ENCODE assay signal across 8 cellular contexts in the genomic region with DNA sequence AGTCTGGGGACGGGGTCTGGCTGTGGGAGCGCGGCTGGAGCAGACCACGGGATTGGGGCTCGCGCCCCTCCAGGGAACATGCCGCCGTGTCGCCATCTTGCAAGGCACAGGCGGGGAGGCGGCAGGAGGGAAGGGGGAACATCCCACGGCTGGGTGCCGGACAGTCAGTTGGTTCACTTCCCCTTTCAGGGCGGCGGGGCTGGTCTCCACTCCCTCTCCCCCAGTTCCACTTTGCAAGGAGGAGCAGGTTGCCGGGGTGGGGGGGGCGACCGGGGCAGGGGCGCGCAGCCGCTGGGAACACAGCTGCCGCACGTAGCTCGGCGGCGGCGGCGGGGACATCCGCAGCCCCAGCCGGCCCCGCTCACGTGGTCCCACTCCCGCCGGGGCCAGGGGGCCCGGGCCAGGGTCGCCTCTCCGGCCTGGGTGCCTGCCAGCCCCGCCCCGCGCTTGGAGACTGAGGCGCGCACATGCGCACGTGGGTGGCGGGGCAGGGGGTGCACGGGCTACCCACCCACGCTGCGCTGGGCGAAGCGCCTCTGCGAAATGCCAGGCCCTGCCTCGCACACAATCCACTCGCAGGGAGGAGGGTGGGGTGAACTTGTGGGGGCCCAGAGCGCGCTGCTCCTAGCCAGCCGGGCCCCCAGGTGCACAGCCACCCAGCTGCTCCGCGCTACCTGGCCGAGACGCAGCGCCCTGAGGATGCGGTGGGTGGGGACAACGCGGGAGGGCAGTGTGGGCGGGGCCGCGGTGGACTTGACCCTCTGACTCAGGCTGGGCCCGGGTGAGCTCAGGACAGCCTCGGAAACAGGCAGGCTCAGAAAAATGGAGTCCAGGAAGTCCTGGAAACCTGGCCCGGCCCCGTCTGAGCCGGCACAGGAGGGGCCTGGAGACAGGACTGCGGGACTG. TPM values are rescaled to one million over a fixed set of nuclear protein-coding genes. Genes with fewer than 3 reads are reported as not detected.
DNase-seq lines count a peak whose midpoint lies in the region; ATAC-seq, FAIRE-seq and TF ChIP-seq lines count a peak whose summit lies in the region.

No MANE protein-coding gene starts in this region.

- no peak for TF ChIP-seq EP300 in stomach (IDR thresholded peaks at IDR 0.05)

- H3K27ac ChIP-seq in Karpas-422 (ENCODE audit: low read length) (peak overlapping the region; percentile 96), endothelial cell of umbilical vein (ENCODE audit: insufficient read depth, low read depth, low read length) (peak overlapping the region; percentile 52), mesenchymal stem cell (ENCODE audit: low read length, poor library complexity, severe bottlenecking) (peak overlapping the region; percentile 48), stomach (peak overlapping the region; percentile 85 to 94 (median 91))

- H4K8ac ChIP-seq in mesenchymal stem cell (ENCODE audit: low read length), result peak overlapping the region; percentile 99

- peaks cover 68% of the 10 kb centered on the region for H4K20me1 ChIP-seq in Karpas-422 (ENCODE audit: insufficient read depth, low read depth, low read length)
- no peaks in the 10 kb centered on the region for H4K20me1 ChIP-seq in endothelial cell of umbilical vein (replicated peaks; ENCODE audit: control insufficient read depth, extremely low read depth, insufficient read depth, low read length)

- H2BK5ac ChIP-seq in mesenchymal stem cell (ENCODE audit: low read depth, low read length, poor library complexity, severe bottlenecking), result no peak overlapping the region

- POLR2A ChIA-PET in endothelial cell of umbilical vein (lab: Charles Lee), result interaction anchor here (0.6 kb wide), 1 partner anchor 1200 kb away, joined by 3 read pairs; no protein-coding TSS in a partner anchor

- no TSS peak for BruUV-seq in endothelial cell of umbilical vein (replicated peaks; lab: Mats Ljungman, UMichigan)

- peak; percentile 17 for TF ChIP-seq POLR2A in endothelial cell of umbilical vein (IDR thresholded peaks at IDR 0.05; ENCODE audit: low read depth, low read length)
- TF ChIP-seq POLR2A in stomach (IDR thresholded peaks at IDR 0.05), result peak in 1 of 4 donors; percentile 13

- peak overlapping the region; percentile 88 to 92 for H2BK12ac ChIP-seq in mesenchymal stem cell (ENCODE audit: low read length in 2 of 2)

- peak overlapping the region; percentile 93 to 98 for H3K18ac ChIP-seq in mesenchymal stem cell (ENCODE audit: low read depth in 1 of 2, low read length in 2 of 2)

- H3K27me3 ChIP-seq in Karpas-422 (ENCODE audit: low read length) (no peaks in the 10 kb centered on the region), endothelial cell of umbilical vein (ENCODE audit: control insufficient read depth in 2 of 2, insufficient read depth in 2 of 2, low read length in 2 of 2) (no peaks in the 10 kb centered on the region), mesenchymal stem cell (ENCODE audit: control insufficient read depth in 1 of 2, insufficient read depth in 1 of 2, low read length in 2 of 2) (no peaks in the 10 kb centered on the region), stomach (peaks cover 0 to 15% (median 0%) of the 10 kb centered on the region in 3 donors)

- ATAC-seq in GM18867 (IDR thresholded peaks at IDR 0.05; ENCODE audit: unreplicated experiment) (no peak), GM18907 (IDR thresholded peaks at IDR 0.05; ENCODE audit: unreplicated experiment) (no peak)

- H3K4me1 ChIP-seq in Karpas-422 (ENCODE audit: low read length), result peaks cover 91% of the 10 kb centered on the region
- peaks cover 51% of the 10 kb centered on the region for H3K4me1 ChIP-seq in endothelial cell of umbilical vein (ENCODE audit: control insufficient read depth, extremely low read depth, insufficient read depth, low read length)
- H3K4me1 ChIP-seq in mesenchymal stem cell (ENCODE audit: control insufficient read depth, insufficient read depth, low read depth, low read length), result peaks cover 85% of the 10 kb centered on the region
- peaks cover 96 to 100% (median 100%) of the 10 kb centered on the region in 4 donors for H3K4me1 ChIP-seq in stomach

- H3K14ac ChIP-seq in mesenchymal stem cell (ENCODE audit: low read length in 2 of 2), result peak overlapping the region in 1 of 2 experiments; percentile 96

- peak overlapping the region; percentile 87 for H2BK15ac ChIP-seq in mesenchymal stem cell (ENCODE audit: low read depth, poor library complexity, severe bottlenecking)

- WGBS in mesenchymal stem cell, result 8% methylated on average over 52 of the region's 73 CpGs
- 1 to 12% (median 5%) methylated on average over 18 to 70 of the region's 73 CpGs for WGBS in stomach, 5 donors

- dilution Hi-C loops in endothelial cell of umbilical vein (cut with MboI; ENCODE audit: extremely low pct_ligation_motif_present, low sequenced_read_pairs), result no loop called here

- no peak for TF ChIP-seq CTCF in endothelial cell of umbilical vein (IDR thresholded peaks at IDR 0.05; ENCODE audit: extremely low read depth in 1 of 2, insufficient read depth in 1 of 2, low read depth in 1 of 2, low read length in 2 of 2)
- TF ChIP-seq CTCF in stomach (IDR thresholded peaks at IDR 0.05), result no peak

- H3K9me2 ChIP-seq in Karpas-422 (replicated peaks; ENCODE audit: insufficient read depth, low read length), result no peaks in the 10 kb centered on the region

- H2AFZ ChIP-seq in Karpas-422 (ENCODE audit: low read length) (no peak overlapping the region), endothelial cell of umbilical vein (ENCODE audit: low read depth, low read length) (no peak overlapping the region), mesenchymal stem cell (ENCODE audit: low read depth, low read length) (no peak overlapping the region)

- DNase-seq in GF-D8 (lab: John Stamatoyannopoulos, UW) (peak; percentile 81), Karpas-422 (peak; percentile 88), endothelial cell of umbilical vein (ENCODE audit: low read depth, low spot score) (peak; percentile 76), mesenchymal stem cell (peak; percentile 85), stomach (peak; percentile 92)
- DNase-seq in activated CD4-positive, alpha-beta T cell treated with anti-CD3 and anti-CD28 coated beads, Interleukin-2, amount 50 U/mL, for 1 hour, result peak; percentile 33

- H3K4me3 ChIP-seq in Karpas-422 (ENCODE audit: low read length) (peak overlapping the region; percentile 93), endothelial cell of umbilical vein (replicated peaks in 1 of 3; ENCODE audit: insufficient read depth in 1 of 3, low read depth in 1 of 3, low read length in 3 of 3) (peak overlapping the region in 2 of 3 experiments; percentile 8 to 17), mesenchymal stem cell (ENCODE audit: insufficient read depth in 1 of 2, low read depth in 1 of 2, low read length in 2 of 2) (peak overlapping the region; percentile 50 to 69), stomach (peak overlapping the region; percentile 44 to 55 (median 48))

- peak overlapping the region; percentile 90 for H3K4me2 ChIP-seq in Karpas-422 (ENCODE audit: low read depth, low read length, poor library complexity, severe bottlenecking)
- peak overlapping the region; percentile 45 for H3K4me2 ChIP-seq in endothelial cell of umbilical vein (ENCODE audit: insufficient read depth, low read length)
- H3K4me2 ChIP-seq in mesenchymal stem cell (ENCODE audit: low read length, poor library complexity, severe bottlenecking), result peak overlapping the region; percentile 88

- peak overlapping the region; percentile 84 to 98 for H3K4ac ChIP-seq in mesenchymal stem cell (ENCODE audit: low read depth in 1 of 2, low read length in 2 of 2)

- intact Hi-C loops in endothelial cell of umbilical vein (cut with micrococcal nuclease), result no loop called here
- intact Hi-C loops in stomach (cut with DNase I; ENCODE audit: low total_unique reads), result no loop called here

- peak overlapping the region; percentile 22 to 81 for H3K23ac ChIP-seq in mesenchymal stem cell (ENCODE audit: low read length in 2 of 2)

- H3K9me3 ChIP-seq in Karpas-422 (ENCODE audit: low read length), result no peaks in the 10 kb centered on the region
- H3K9me3 ChIP-seq in endothelial cell of umbilical vein (replicated peaks; ENCODE audit: control insufficient read depth, insufficient read depth, low read length), result no peaks in the 10 kb centered on the region
- H3K9me3 ChIP-seq in mesenchymal stem cell (ENCODE audit: control insufficient read depth, low read length), result no peaks in the 10 kb centered on the region
- no peaks in the 10 kb centered on the region for H3K9me3 ChIP-seq in stomach

- CTCF ChIA-PET in endothelial cell of umbilical vein (lab: Charles Lee), result interaction anchor here (0.5 to 2.1 kb wide), 4 partner anchors 8 to 65 kb away, joined by 3 to 14 read pairs (median 4); no protein-coding TSS in a partner anchor

- H2AK5ac ChIP-seq in mesenchymal stem cell (ENCODE audit: low read length, severe bottlenecking), result peak overlapping the region; percentile 29

- H3K9me1 ChIP-seq in endothelial cell of umbilical vein (replicated peaks; ENCODE audit: control insufficient read depth, extremely low read depth, insufficient read depth, low read length), result no peaks in the 10 kb centered on the region

- no peaks in the 10 kb centered on the region for H3K36me3 ChIP-seq in Karpas-422 (ENCODE audit: insufficient read depth, low read length)
- H3K36me3 ChIP-seq in endothelial cell of umbilical vein (ENCODE audit: control insufficient read depth in 2 of 2, extremely low read depth in 1 of 2, insufficient read depth in 2 of 2, low read length in 2 of 2), result no peaks in the 10 kb centered on the region
- peaks cover 0 to 22% of the 10 kb centered on the region in 2 experiments for H3K36me3 ChIP-seq in mesenchymal stem cell (ENCODE audit: control insufficient read depth in 1 of 2, insufficient read depth in 2 of 2, low read depth in 1 of 2, low read length in 2 of 2)
- H3K36me3 ChIP-seq in stomach, result peaks cover 0 to 8% (median 2%) of the 10 kb centered on the region in 4 donors

- peaks cover 96% of the 10 kb centered on the region for H3K79me2 ChIP-seq in Karpas-422 (ENCODE audit: low read length)
- peaks cover 83% of the 10 kb centered on the region for H3K79me2 ChIP-seq in endothelial cell of umbilical vein (ENCODE audit: control insufficient read depth, insufficient read depth, low read length)

- H3K9ac ChIP-seq in Karpas-422 (ENCODE audit: low read length), result peak overlapping the region; percentile 97
- peak overlapping the region; percentile 10 for H3K9ac ChIP-seq in endothelial cell of umbilical vein (replicated peaks; ENCODE audit: extremely low read depth, insufficient read depth, low read length)
- H3K9ac ChIP-seq in mesenchymal stem cell (ENCODE audit: low read length), result peak overlapping the region; percentile 78

- FAIRE-seq in endothelial cell of umbilical vein (lab: Jason Lieb, UNC), result peak; percentile 98

- H4K91ac ChIP-seq in mesenchymal stem cell (ENCODE audit: low read length), result peak overlapping the region; percentile 99

- peak overlapping the region; percentile 98 for H2BK120ac ChIP-seq in mesenchymal stem cell (ENCODE audit: low read depth, low read length)

- H3K79me1 ChIP-seq in mesenchymal stem cell (replicated peaks; ENCODE audit: low read length, poor library complexity, severe bottlenecking), result peaks cover 10% of the 10 kb centered on the region

RNA-seq across cellular contexts. Expression of gene KLF16, which starts 6.4 kb away (rescaled TPM):
- total RNA-seq in Karpas-422 (2014; rRNA removed; shearing (Covaris generic); ENCODE audit: low replicate concordance), result 12.8 and 13.2 TPM in 2 replicates
- total RNA-seq in endothelial cell of umbilical vein, result 36.6 and 38.0 TPM in 2 replicates
- 11.6 and 22.6 TPM in 2 replicates for polyA plus RNA-seq in endothelial cell of umbilical vein
- 6.0 and 10.4 TPM in 2 replicates for polyA plus RNA-seq in endothelial cell of umbilical vein (2011; cell fraction: cytosol; rRNA removed)
- 4.4 and 4.6 TPM in 2 replicates for polyA plus RNA-seq in endothelial cell of umbilical vein (2011; cell fraction: nucleus; rRNA removed)
- 12.1 and 19.5 TPM in 2 replicates for polyA plus RNA-seq in endothelial cell of umbilical vein (2012)
- polyA minus RNA-seq in endothelial cell of umbilical vein, result 3.1 and 3.2 TPM in 2 replicates
- 19.7 TPM for polyA minus RNA-seq in endothelial cell of umbilical vein (2011; cell fraction: cytosol; rRNA and poly(A)+ RNA removed)
- 2.0 and 3.2 TPM in 2 replicates for polyA minus RNA-seq in endothelial cell of umbilical vein (2011; cell fraction: nucleus; rRNA and poly(A)+ RNA removed)
- polyA plus RNA-seq in mesenchymal stem cell (2013, experiment 1 of 2), result 25.8 TPM
- polyA plus RNA-seq in mesenchymal stem cell (2013, experiment 2 of 2), result 28.0 TPM
- 10 to 100 TPM in 2 of 5 donors, 1 to 10 TPM in 2, not detected in 1; 3.5 to 31.9 (median 15.8) TPM for total RNA-seq in stomach
- 1 to 10 TPM; 5.0 to 7.6 (median 6.6) TPM for polyA plus RNA-seq in stomach

RNA-seq across cellular contexts. Expression of gene REXO1, which starts 8.7 kb away (rescaled TPM):
- total RNA-seq in Karpas-422 (2014; rRNA removed; shearing (Covaris generic); ENCODE audit: low replicate concordance), result 15.7 and 16.3 TPM in 2 replicates
- total RNA-seq in endothelial cell of umbilical vein (41.1 and 44.6 TPM in 2 replicates), stomach (100 to 1,000 TPM in 1 of 5 donors, 10 to 100 TPM in 4; 10.1 to 164 (median 25.7) TPM)
- polyA plus RNA-seq in endothelial cell of umbilical vein (56.9 and 88.8 TPM in 2 replicates), stomach (10 to 100 TPM; 10.1 to 15.5 (median 15.2) TPM)
- polyA plus RNA-seq in endothelial cell of umbilical vein (2011; cell fraction: cytosol; rRNA removed), result 18.9 and 26.1 TPM in 2 replicates
- 112 and 117 TPM in 2 replicates for polyA plus RNA-seq in endothelial cell of umbilical vein (2011; cell fraction: nucleus; rRNA removed)
- polyA plus RNA-seq in endothelial cell of umbilical vein (2012), result 23.1 and 32.6 TPM in 2 replicates
- 13.5 and 14.6 TPM in 2 replicates for polyA minus RNA-seq in endothelial cell of umbilical vein
- 18.6 TPM for polyA minus RNA-seq in endothelial cell of umbilical vein (2011; cell fraction: cytosol; rRNA and poly(A)+ RNA removed)
- polyA minus RNA-seq in endothelial cell of umbilical vein (2011; cell fraction: nucleus; rRNA and poly(A)+ RNA removed), result 13.1 and 32.2 TPM in 2 replicates
- polyA plus RNA-seq in mesenchymal stem cell (2013, experiment 1 of 2), result 16.0 TPM
- 14.2 TPM for polyA plus RNA-seq in mesenchymal stem cell (2013, experiment 2 of 2)

RNA-seq across cellular contexts. Expression of gene ABHD17A, which starts 28.3 kb away (rescaled TPM):
- total RNA-seq in Karpas-422 (2014; rRNA removed; shearing (Covaris generic); ENCODE audit: low replicate concordance), result 52.5 and 110 TPM in 2 replicates
- total RNA-seq in endothelial cell of umbilical vein (89.8 and 97.0 TPM in 2 replicates), stomach (100 to 1,000 TPM in 1 of 5 donors, 10 to 100 TPM in 4; 25.7 to 177 (median 33.0) TPM)
- polyA plus RNA-seq in endothelial cell of umbilical vein (143 and 179 TPM in 2 replicates), stomach (10 to 100 TPM; 73.0 to 76.3 (median 75.5) TPM)
- 38.4 and 71.7 TPM in 2 replicates for polyA plus RNA-seq in endothelial cell of umbilical vein (2011; cell fraction: cytosol; rRNA removed)
- 76.9 and 77.9 TPM in 2 replicates for polyA plus RNA-seq in endothelial cell of umbilical vein (2011; cell fraction: nucleus; rRNA removed)
- 29.4 and 57.3 TPM in 2 replicates for polyA plus RNA-seq in endothelial cell of umbilical vein (2012)
- 41.1 and 52.8 TPM in 2 replicates for polyA minus RNA-seq in endothelial cell of umbilical vein
- polyA minus RNA-seq in endothelial cell of umbilical vein (2011; cell fraction: cytosol; rRNA and poly(A)+ RNA removed), result 28.8 TPM
- 11.6 and 18.8 TPM in 2 replicates for polyA minus RNA-seq in endothelial cell of umbilical vein (2011; cell fraction: nucleus; rRNA and poly(A)+ RNA removed)
- polyA plus RNA-seq in mesenchymal stem cell (2013, experiment 1 of 2), result 60.5 TPM
- 60.5 TPM for polyA plus RNA-seq in mesenchymal stem cell (2013, experiment 2 of 2)

RNA-seq across cellular contexts. Expression of gene ATP8B3, which starts 44.9 kb away (rescaled TPM):
- 1.0 and 6.0 TPM in 2 replicates for total RNA-seq in Karpas-422 (2014; rRNA removed; shearing (Covaris generic); ENCODE audit: low replicate concordance)
- total RNA-seq in endothelial cell of umbilical vein (5.1 and 7.3 TPM in 2 replicates), stomach (1 to 10 TPM in 1 of 5 donors, not detected in 4; 1.3 TPM)
- polyA plus RNA-seq in endothelial cell of umbilical vein (1.1 and 1.4 TPM in 2 replicates), stomach (1 to 10 TPM in 1 of 3 donors, under 1 TPM in 2; 0.15 to 1.4 (median 0.31) TPM)
- polyA plus RNA-seq in endothelial cell of umbilical vein (2011; cell fraction: cytosol; rRNA removed), result 0.97 and 1.1 TPM in 2 replicates
- 3.6 and 4.2 TPM in 2 replicates for polyA plus RNA-seq in endothelial cell of umbilical vein (2011; cell fraction: nucleus; rRNA removed)
- polyA plus RNA-seq in endothelial cell of umbilical vein (2012), result 0.91 and 1.3 TPM in 2 replicates
- polyA minus RNA-seq in endothelial cell of umbilical vein, result 1.9 and 2.6 TPM in 2 replicates
- 6.5 TPM for polyA minus RNA-seq in endothelial cell of umbilical vein (2011; cell fraction: cytosol; rRNA and poly(A)+ RNA removed)
- 0.63 and 0.72 TPM in 2 replicates for polyA minus RNA-seq in endothelial cell of umbilical vein (2011; cell fraction: nucleus; rRNA and poly(A)+ RNA removed)
- 3.5 TPM for polyA plus RNA-seq in mesenchymal stem cell (2013, experiment 1 of 2)
- 3.2 TPM for polyA plus RNA-seq in mesenchymal stem cell (2013, experiment 2 of 2)

RNA-seq across cellular contexts. Expression of gene ADAT3, which starts 48.2 kb away (rescaled TPM):
- 1.2 and 5.2 TPM in 2 replicates for total RNA-seq in Karpas-422 (2014; rRNA removed; shearing (Covaris generic); ENCODE audit: low replicate concordance)
- total RNA-seq in endothelial cell of umbilical vein, result 8.0 and 11.7 TPM in 2 replicates
- 5.7 and 8.6 TPM in 2 replicates for polyA plus RNA-seq in endothelial cell of umbilical vein
- polyA plus RNA-seq in endothelial cell of umbilical vein (2011; cell fraction: cytosol; rRNA removed), result 1.1 and 2.6 TPM in 2 replicates
- polyA plus RNA-seq in endothelial cell of umbilical vein (2011; cell fraction: nucleus; rRNA removed), result 3.4 and 3.8 TPM in 2 replicates
- polyA plus RNA-seq in endothelial cell of umbilical vein (2012), result 1.7 and 2.9 TPM in 2 replicates
- polyA minus RNA-seq in endothelial cell of umbilical vein, result 2.0 and 3.3 TPM in 2 replicates
- polyA minus RNA-seq in endothelial cell of umbilical vein (2011; cell fraction: cytosol; rRNA and poly(A)+ RNA removed), result 5.0 TPM
- 2.8 and 7.1 TPM in 2 replicates for polyA minus RNA-seq in endothelial cell of umbilical vein (2011; cell fraction: nucleus; rRNA and poly(A)+ RNA removed)
- polyA plus RNA-seq in mesenchymal stem cell (2013, experiment 1 of 2), result 4.9 TPM
- polyA plus RNA-seq in mesenchymal stem cell (2013, experiment 2 of 2), result 4.9 TPM
- 10 to 100 TPM in 3 of 5 donors, 1 to 10 TPM in 2; 4.2 to 75.9 (median 18.3) TPM for total RNA-seq in stomach
- 1 to 10 TPM; 5.5 to 6.7 (median 6.0) TPM for polyA plus RNA-seq in stomach

Comparison
In these comparisons a context has a peak if more than half of its experiments do, and no peak if none do; other contexts are left out.
1. DNase-seq: peak in every context shown above with its lines; median percentile 92 in stomach; 88 in Karpas-422; 85 in mesenchymal stem cell; 81 in GF-D8; 76 in endothelial cell of umbilical vein; 33 in activated CD4-positive, alpha-beta T cell treated with anti-CD3 and anti-CD28 coated beads, Interleukin-2, amount 50 U/mL, for 1 hour.
2. H3K4me3 ChIP-seq: peak in every context shown above with its lines; median percentile 93 in Karpas-422; 60 in mesenchymal stem cell; 48 in stomach; 12 in endothelial cell of umbilical vein.
3. H3K9ac ChIP-seq: peak in every context shown above with its lines; median percentile 97 in Karpas-422; 78 in mesenchymal stem cell; 10 in endothelial cell of umbilical vein.